8 cellular contexts compared by ENCODE assay signal in genomic region chr1:214658785-214659184, GRCh38. TPM values are rescaled to one million over a fixed set of nuclear protein-coding genes. Genes with fewer than 3 reads are reported as not detected.
A peak's percentile ranks its signal among the peaks of the same experiment; 100 is the strongest.
DNase-seq lines count a peak whose midpoint lies in the region; ATAC-seq and TF ChIP-seq lines count a peak whose summit lies in the region.

No MANE protein-coding gene starts in this region.

- no peaks in the 10 kb centered on the region for H4K20me1 ChIP-seq in PC-9 (ENCODE audit: insufficient read depth)

- TF ChIP-seq CTCF in PC-9 (conservative IDR thresholded peaks at IDR 0.05) (peak; percentile 49; the same call in 1 of the 2 replicates), right atrium auricular region (IDR thresholded peaks at IDR 0.05) (peak in 1 of 2 donors; percentile 53)

- intact Hi-C loops in PC-9 (cut with micrococcal nuclease; ENCODE audit: unreplicated experiment): loop anchor here (1.0 to 2.0 kb wide), 2 partner anchors 488 to 868 kb away; no protein-coding TSS in a partner anchor
- intact Hi-C loops in sciatic nerve (cut with DNase I): loop anchor here (10.0 kb wide), 1 partner anchor 866 kb away; no protein-coding TSS in a partner anchor

- no TSS peak for BruUV-seq in PC-9 (replicated peaks; lab: Mats Ljungman, UMichigan)

- H3K27me3 ChIP-seq in PC-9 (ENCODE audit: insufficient read depth, low read depth) (no peaks in the 10 kb centered on the region), right atrium auricular region (no peaks in the 10 kb centered on the region)

- H3K27ac ChIP-seq in PC-9 (no peak overlapping the region), right atrium auricular region (no peak overlapping the region)

- DNase-seq in NCI-H2081 (lab: John Stamatoyannopoulos, UW): peak; percentile 36 to 38
- DNase-seq in NCI-H2081 treated with DMSO at 0.1 percent for 48 hours (lab: John Stamatoyannopoulos, UW): no peak
- no peak for DNase-seq in PC-9
- DNase-seq in fibroblast of peridontal ligament (ENCODE audit: extremely low read depth): peak; percentile 71
- no peak for DNase-seq in sciatic nerve (ENCODE audit: low spot score)
- no peak for DNase-seq in stimulated activated naive CD4-positive, alpha-beta T cell treated with Interleukin-2 at 50 U/mL for 16 hours (lab: John Stamatoyannopoulos, UW)
- no peak for DNase-seq in DMS153 treated with DMSO at 0.1 percent for 48 hours (lab: John Stamatoyannopoulos, UW; ENCODE audit: unreplicated experiment)
- DNase-seq in right atrium auricular region (ENCODE audit: low spot score): no peak

- CTCF ChIA-PET in PC-9 (lab: Charles Lee): no interaction called here

- H3K36me3 ChIP-seq in PC-9 (ENCODE audit: low read depth) (peaks cover 75% of the 10 kb centered on the region), right atrium auricular region (no peaks in the 10 kb centered on the region)

- no peaks in the 10 kb centered on the region for H3F3A ChIP-seq in PC-9 (ENCODE audit: insufficient read depth, low read depth)

- H3K9me2 ChIP-seq in PC-9 (ENCODE audit: insufficient read depth): no peaks in the 10 kb centered on the region

- no peak overlapping the region for H3K4me3 ChIP-seq in PC-9
- no peak overlapping the region for H3K4me3 ChIP-seq in right atrium auricular region

- H3K4me1 ChIP-seq in PC-9 (replicated peaks; ENCODE audit: insufficient read depth): no peaks in the 10 kb centered on the region
- H3K4me1 ChIP-seq in right atrium auricular region: no peaks in the 10 kb centered on the region

- no peaks in the 10 kb centered on the region for H3K9me3 ChIP-seq in PC-9 (ENCODE audit: insufficient read depth, low read depth)
- H3K9me3 ChIP-seq in right atrium auricular region: no peaks in the 10 kb centered on the region

- H2AFZ ChIP-seq in PC-9: no peak overlapping the region

- H3K79me2 ChIP-seq in PC-9 (ENCODE audit: low read depth): no peaks in the 10 kb centered on the region

- peak; percentile 27 for ATAC-seq in sciatic nerve

- POLR2A ChIA-PET in PC-9 (lab: Charles Lee; ENCODE audit: unreplicated experiment): no interaction called here

- H3K4me2 ChIP-seq in PC-9: no peak overlapping the region

RNA-seq across cellular contexts. Expression of gene CENPF, which starts 55.8 kb away (rescaled TPM):
- total RNA-seq in PC-9 (2021) (102 and 156 TPM in 2 replicates), sciatic nerve (1.7 TPM), right atrium auricular region (1 to 10 TPM in 1 of 2 donors, under 1 TPM in 1; 0.63 to 3.3 TPM)

Comparison
In these comparisons a context has a peak if more than half of its experiments do, and no peak if none do; other contexts are left out.
1. DNase-seq: peak in NCI-H2081 (2 of 2) and fibroblast of peridontal ligament (single experiment); none in NCI-H2081 treated with DMSO at 0.1 percent for 48 hours (single experiment), PC-9 (0 of 2), sciatic nerve (single experiment), stimulated activated naive CD4-positive, alpha-beta T cell treated with Interleukin-2 at 50 U/mL for 16 hours (single experiment), DMS153 treated with DMSO at 0.1 percent for 48 hours (single experiment) and right atrium auricular region (single experiment).
2. RNA of gene CENPF, which starts 55.8 kb away (total RNA-seq): 102 to 156 TPM in PC-9; 0.63 to 3.3 TPM in right atrium auricular region and 1.7 TPM in sciatic nerve (single experiment); every median in the first group is over 10 times any median in the second.